ENCODE assay signal across 1 cellular context in genomic region chr6:142377112-142377848, GRCh38.
TF ChIP-seq lines count a peak whose summit lies in the region.

No MANE protein-coding gene starts in this region.

TF ChIP-seq in HepG2, 621 proteins besides CTCF, POLR2A, EP300 and RAD21 (continued from another document and continues in another):
- TF ChIP-seq ZBTB40 (IDR thresholded peaks at IDR 0.05) (no peak), ZBTB40 (CRISPR knock-in tag; IDR thresholded peaks at IDR 0.05) (no peak), MAZ (IDR thresholded peaks at IDR 0.05; ENCODE audit: borderline replicate concordance, low read depth, low read length) (no peak), MAZ (CRISPR knock-in tag; IDR thresholded peaks at IDR 0.05; ENCODE audit: low read depth) (0 out of 2 replicates have a peak, but pooled peaks have one; percentile 65), ZNF142 (CRISPR knock-in tag; IDR thresholded peaks at IDR 0.05) (no peak), ZNF33A (CRISPR knock-in tag; IDR thresholded peaks at IDR 0.05; ENCODE audit: borderline replicate concordance) (no peak), ZNF3 (CRISPR knock-in tag; IDR thresholded peaks at IDR 0.05) (no peak), REPIN1 (CRISPR knock-in tag; IDR thresholded peaks at IDR 0.05; ENCODE audit: borderline replicate concordance, low read depth) (no peak), ARID3A (IDR thresholded peaks at IDR 0.05; ENCODE audit: low read depth, low read length) (no peak), ATF1 (CRISPR knock-in tag; IDR thresholded peaks at IDR 0.05) (no peak), ZNF691 (CRISPR knock-in tag; IDR thresholded peaks at IDR 0.05; ENCODE audit: borderline replicate concordance, low read depth) (no peak), MYPOP (CRISPR knock-in tag; IDR thresholded peaks at IDR 0.05) (no peak), MLXIP (CRISPR knock-in tag; IDR thresholded peaks at IDR 0.05; ENCODE audit: borderline replicate concordance) (no peak), SRSF9 (IDR thresholded peaks at IDR 0.05; ENCODE audit: borderline replicate concordance, insufficient read depth, low read depth, low read length, poor library complexity, severe bottlenecking) (no peak), CCDC6 (CRISPR knock-in tag; IDR thresholded peaks at IDR 0.05) (no peak), DPF2 (CRISPR knock-in tag; IDR thresholded peaks at IDR 0.05; ENCODE audit: borderline replicate concordance, low read depth) (no peak), ATF6 (CRISPR knock-in tag; conservative IDR thresholded peaks at IDR 0.05) (no peak), ZFY (CRISPR knock-in tag; IDR thresholded peaks at IDR 0.05) (peak; percentile 54), SIX1 (CRISPR knock-in tag; IDR thresholded peaks at IDR 0.05; ENCODE audit: borderline replicate concordance) (no peak), NFIC (IDR thresholded peaks at IDR 0.05; ENCODE audit: low read length) (no peak), ZBTB14 (CRISPR knock-in tag; IDR thresholded peaks at IDR 0.05) (no peak), ZBTB21 (CRISPR knock-in tag; IDR thresholded peaks at IDR 0.05) (no peak), ZNF382 (CRISPR knock-in tag; IDR thresholded peaks at IDR 0.05; ENCODE audit: borderline replicate concordance) (no peak), ATF4 (CRISPR knock-in tag; IDR thresholded peaks at IDR 0.05) (peak in 1 of 2 experiments; percentile 76; a peak in 2 of 4 replicates), MIXL1 (CRISPR knock-in tag; IDR thresholded peaks at IDR 0.05) (no peak), CBX5 (CRISPR knock-in tag; IDR thresholded peaks at IDR 0.05; ENCODE audit: borderline replicate concordance) (peak; percentile 47; the same call in 1 of the 2 replicates), ZKSCAN5 (CRISPR knock-in tag; IDR thresholded peaks at IDR 0.05) (no peak)
